Comparison of ENCODE assay signal across 1 cellular context in the genomic region with DNA sequence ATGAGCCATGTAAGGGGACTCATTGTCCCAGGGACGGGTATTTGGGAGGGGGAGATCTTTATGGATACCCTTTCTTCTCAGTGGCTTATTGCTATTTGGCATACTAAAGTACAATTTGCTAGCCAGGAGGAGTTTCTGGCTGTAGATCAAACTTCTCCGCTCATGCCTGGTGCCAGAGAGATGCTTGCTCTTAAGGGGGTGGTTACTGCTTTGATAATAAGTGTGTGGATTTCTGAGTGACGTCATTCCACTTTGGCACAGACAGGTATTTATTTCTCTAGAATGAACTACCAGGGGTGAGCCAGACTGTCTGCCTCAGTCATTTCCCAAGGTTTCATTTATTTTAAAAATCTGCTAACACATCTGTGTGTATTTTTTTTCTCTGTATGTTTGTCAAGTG.
TF ChIP-seq lines count a peak whose summit lies in the region.

No MANE protein-coding gene starts in this region.

TF ChIP-seq in HEK293, 187 proteins besides CTCF, POLR2A, EP300 and RAD21 (continued from another document):
- TF ChIP-seq, protein P1, sequence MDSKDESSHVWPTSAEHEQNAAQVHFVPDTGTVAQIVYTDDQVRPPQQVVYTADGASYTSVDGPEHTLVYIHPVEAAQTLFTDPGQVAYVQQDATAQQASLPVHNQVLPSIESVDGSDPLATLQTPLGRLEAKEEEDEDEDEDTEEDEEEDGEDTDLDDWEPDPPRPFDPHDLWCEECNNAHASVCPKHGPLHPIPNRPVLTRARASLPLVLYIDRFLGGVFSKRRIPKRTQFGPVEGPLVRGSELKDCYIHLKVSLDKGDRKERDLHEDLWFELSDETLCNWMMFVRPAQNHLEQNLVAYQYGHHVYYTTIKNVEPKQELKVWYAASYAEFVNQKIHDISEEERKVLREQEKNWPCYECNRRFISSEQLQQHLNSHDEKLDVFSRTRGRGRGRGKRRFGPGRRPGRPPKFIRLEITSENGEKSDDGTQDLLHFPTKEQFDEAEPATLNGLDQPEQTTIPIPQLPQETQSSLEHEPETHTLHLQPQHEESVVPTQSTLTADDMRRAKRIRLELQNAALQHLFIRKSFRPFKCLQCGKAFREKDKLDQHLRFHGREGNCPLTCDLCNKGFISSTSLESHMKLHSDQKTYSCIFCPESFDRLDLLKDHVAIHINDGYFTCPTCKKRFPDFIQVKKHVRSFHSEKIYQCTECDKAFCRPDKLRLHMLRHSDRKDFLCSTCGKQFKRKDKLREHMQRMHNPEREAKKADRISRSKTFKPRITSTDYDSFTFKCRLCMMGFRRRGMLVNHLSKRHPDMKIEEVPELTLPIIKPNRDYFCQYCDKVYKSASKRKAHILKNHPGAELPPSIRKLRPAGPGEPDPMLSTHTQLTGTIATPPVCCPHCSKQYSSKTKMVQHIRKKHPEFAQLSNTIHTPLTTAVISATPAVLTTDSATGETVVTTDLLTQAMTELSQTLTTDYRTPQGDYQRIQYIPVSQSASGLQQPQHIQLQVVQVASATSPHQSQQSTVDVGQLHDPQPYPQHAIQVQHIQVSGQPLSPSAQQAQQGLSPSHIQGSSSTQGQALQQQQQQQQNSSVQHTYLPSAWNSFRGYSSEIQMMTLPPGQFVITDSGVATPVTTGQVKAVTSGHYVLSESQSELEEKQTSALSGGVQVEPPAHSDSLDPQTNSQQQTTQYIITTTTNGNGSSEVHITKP (tag by site-specific recombination; IDR thresholded peaks at IDR 0.05) = 0 out of 2 replicates have a peak, but pooled peaks have one; percentile 10
- TF ChIP-seq, protein P2, sequence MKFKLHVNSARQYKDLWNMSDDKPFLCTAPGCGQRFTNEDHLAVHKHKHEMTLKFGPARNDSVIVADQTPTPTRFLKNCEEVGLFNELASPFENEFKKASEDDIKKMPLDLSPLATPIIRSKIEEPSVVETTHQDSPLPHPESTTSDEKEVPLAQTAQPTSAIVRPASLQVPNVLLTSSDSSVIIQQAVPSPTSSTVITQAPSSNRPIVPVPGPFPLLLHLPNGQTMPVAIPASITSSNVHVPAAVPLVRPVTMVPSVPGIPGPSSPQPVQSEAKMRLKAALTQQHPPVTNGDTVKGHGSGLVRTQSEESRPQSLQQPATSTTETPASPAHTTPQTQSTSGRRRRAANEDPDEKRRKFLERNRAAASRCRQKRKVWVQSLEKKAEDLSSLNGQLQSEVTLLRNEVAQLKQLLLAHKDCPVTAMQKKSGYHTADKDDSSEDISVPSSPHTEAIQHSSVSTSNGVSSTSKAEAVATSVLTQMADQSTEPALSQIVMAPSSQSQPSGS (tag by site-specific recombination; IDR thresholded peaks at IDR 0.05; ENCODE audit: low read depth) = peak; percentile 95
- TF ChIP-seq, protein P3, sequence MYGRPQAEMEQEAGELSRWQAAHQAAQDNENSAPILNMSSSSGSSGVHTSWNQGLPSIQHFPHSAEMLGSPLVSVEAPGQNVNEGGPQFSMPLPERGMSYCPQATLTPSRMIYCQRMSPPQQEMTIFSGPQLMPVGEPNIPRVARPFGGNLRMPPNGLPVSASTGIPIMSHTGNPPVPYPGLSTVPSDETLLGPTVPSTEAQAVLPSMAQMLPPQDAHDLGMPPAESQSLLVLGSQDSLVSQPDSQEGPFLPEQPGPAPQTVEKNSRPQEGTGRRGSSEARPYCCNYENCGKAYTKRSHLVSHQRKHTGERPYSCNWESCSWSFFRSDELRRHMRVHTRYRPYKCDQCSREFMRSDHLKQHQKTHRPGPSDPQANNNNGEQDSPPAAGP (tag by site-specific recombination; IDR thresholded peaks at IDR 0.05) = 0 out of 2 replicates have a peak, but pooled peaks have one; percentile 38
- TF ChIP-seq ZNF629 (tag by site-specific recombination; IDR thresholded peaks at IDR 0.05) = peak; percentile 81
- TF ChIP-seq, protein P4, sequence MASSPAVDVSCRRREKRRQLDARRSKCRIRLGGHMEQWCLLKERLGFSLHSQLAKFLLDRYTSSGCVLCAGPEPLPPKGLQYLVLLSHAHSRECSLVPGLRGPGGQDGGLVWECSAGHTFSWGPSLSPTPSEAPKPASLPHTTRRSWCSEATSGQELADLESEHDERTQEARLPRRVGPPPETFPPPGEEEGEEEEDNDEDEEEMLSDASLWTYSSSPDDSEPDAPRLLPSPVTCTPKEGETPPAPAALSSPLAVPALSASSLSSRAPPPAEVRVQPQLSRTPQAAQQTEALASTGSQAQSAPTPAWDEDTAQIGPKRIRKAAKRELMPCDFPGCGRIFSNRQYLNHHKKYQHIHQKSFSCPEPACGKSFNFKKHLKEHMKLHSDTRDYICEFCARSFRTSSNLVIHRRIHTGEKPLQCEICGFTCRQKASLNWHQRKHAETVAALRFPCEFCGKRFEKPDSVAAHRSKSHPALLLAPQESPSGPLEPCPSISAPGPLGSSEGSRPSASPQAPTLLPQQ (tag by site-specific recombination; IDR thresholded peaks at IDR 0.05) = peak; percentile 53
TF ChIP-seq in HEK293: peak in this region for 11; not testable (repeated sequence) for 176.
